8 cellular contexts compared by ENCODE assay signal in the genomic region with DNA sequence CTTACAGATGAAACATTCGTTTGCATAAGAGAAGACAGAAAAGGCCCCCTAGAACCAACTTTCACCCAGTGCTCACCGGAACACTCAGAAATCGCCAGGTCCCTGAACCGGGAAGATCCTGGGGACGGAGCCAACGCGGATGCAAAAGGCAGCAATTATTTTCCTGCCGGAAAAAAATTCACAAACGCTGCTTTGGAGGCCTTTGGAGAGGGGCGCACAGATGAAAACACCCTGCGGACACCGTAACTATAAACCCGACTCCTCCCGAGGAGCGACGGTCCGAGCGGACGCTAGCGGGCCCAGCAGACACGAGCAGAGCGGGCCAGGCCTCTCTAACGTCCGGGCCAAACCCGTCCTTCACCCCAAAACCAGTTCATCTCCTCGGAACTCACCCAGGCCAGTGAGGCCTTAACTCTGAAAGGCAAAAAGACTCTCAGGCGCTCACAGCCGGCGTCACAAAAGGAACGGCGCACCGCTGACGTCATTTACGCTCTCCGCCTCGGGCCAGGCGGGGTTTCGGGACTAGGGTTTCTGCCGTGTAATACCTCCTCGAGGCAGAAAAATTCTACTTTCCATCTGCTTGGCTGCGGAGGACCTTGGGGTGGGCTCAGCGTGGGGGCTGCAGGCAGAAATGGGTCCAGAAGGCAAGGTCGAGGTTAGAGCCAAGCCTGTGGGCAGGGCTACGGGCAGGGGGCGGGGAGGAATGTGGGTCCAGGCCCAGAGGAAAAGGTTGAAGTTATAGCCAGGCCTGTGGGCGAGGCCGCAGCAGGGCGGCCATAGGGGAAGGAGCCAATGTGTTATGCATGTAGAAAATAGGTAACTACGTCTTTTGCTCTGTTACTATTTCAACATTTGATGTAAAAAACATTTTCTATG. TPM values are rescaled to one million over a fixed set of nuclear protein-coding genes. Genes with fewer than 3 reads are reported as not detected.
DNase-seq lines count a peak whose midpoint lies in the region; ATAC-seq, FAIRE-seq and TF ChIP-seq lines count a peak whose summit lies in the region.

A gene (minus strand): TSS at position 463 of the 876 bp plus-strand sequence. CDS start 2,413 bp downstream, outside the sequence.

- peak; percentile 92 for FAIRE-seq in GM12891 (lab: Jason Lieb, UNC)

- DNase-seq in GM12891 (ENCODE audit: insufficient read length, low spot score) (peak; percentile 83), NCI-H526 treated with DMSO at 0.1 percent for 48 hours (lab: John Stamatoyannopoulos, UW) (peak; percentile 40), dermis microvascular lymphatic vessel endothelial cell (ENCODE audit: low read depth in 2 of 2) (peak; percentile 84 to 91), left lung (peak; percentile 90 to 94)
- DNase-seq in activated CD4-positive, alpha-beta T cell treated with anti-CD3 and anti-CD28 coated beads, Interleukin-2, amount 50 U/mL, for 48 hours = peak; percentile 87 to 91
- peak; percentile 85 to 88 for DNase-seq in stimulated activated CD4-positive, alpha-beta T cell treated with anti-CD3 and anti-CD28 coated beads, Interleukin-2, amount 100 ng/mL, for 24 hours

- peaks cover 4 to 17% of the 10 kb centered on the region in 2 donors for H3K4me1 ChIP-seq in left lung

- TF ChIP-seq POLR2A in GM12891 (IDR thresholded peaks at IDR 0.05; ENCODE audit: low read depth, low read length) = 0 out of 2 replicates have a peak, but pooled peaks have one; percentile 32

- ATAC-seq in HG03159 (IDR thresholded peaks at IDR 0.05; ENCODE audit: unreplicated experiment) (peak; percentile 85), left lung (peak; percentile 98), HG02885 (IDR thresholded peaks at IDR 0.05; ENCODE audit: poor library complexity, unreplicated experiment) (no peak)

- H3K27ac ChIP-seq in left lung = peak within 1 kb of the TSS; percentile 92 to 95

- no peak for TF ChIP-seq CTCF in left lung (IDR thresholded peaks at IDR 0.05)

- peaks cover 0 to 33% of the 10 kb centered on the region in 2 donors for H3K9me3 ChIP-seq in left lung

- H3K27me3 ChIP-seq in left lung = no peaks in the 10 kb centered on the region

- intact Hi-C loops in left lung (cut with DNase I) = no loop called here

- peaks cover 4 to 35% of the 10 kb centered on the region in 2 donors for H3K36me3 ChIP-seq in left lung

- peak within 1 kb of the TSS; percentile 60 to 64 for H3K4me3 ChIP-seq in left lung

TF ChIP-seq in GM12891, 5 proteins besides CTCF, POLR2A, EP300 and RAD21:
- no peak for TF ChIP-seq PAX5 (IDR thresholded peaks at IDR 0.05; ENCODE audit: insufficient read depth, low read length, severe bottlenecking)
- peak; percentile 76; the same call in 1 of the 2 replicates for TF ChIP-seq POU2F2 (IDR thresholded peaks at IDR 0.05; ENCODE audit: low read depth, low read length)
- TF ChIP-seq POLR2AphosphoS5 (IDR thresholded peaks at IDR 0.05; ENCODE audit: low read depth, low read length) = 0 out of 2 replicates have a peak, but pooled peaks have one; percentile 38
- TF ChIP-seq TAF1 (IDR thresholded peaks at IDR 0.05; ENCODE audit: low read depth, low read length) = peak; percentile 67

RNA-seq across cellular contexts. Expression of the gene that starts here (rescaled TPM):
- polyA plus RNA-seq in GM12891 (2012; ENCODE audit: low read depth, missing spikeins) = 4.1 TPM
- 15.9 and 17.7 TPM in 2 replicates for total RNA-seq in dermis microvascular lymphatic vessel endothelial cell
- total RNA-seq in left lung = 10 to 100 TPM; 16.1 to 18.3 TPM

Comparison
In these comparisons a context has a peak if more than half of its experiments do, and no peak if none do; other contexts are left out.
1. DNase-seq: peak in every context shown above with its lines; median percentile 92 in left lung; 89 in activated CD4-positive, alpha-beta T cell treated with anti-CD3 and anti-CD28 coated beads, Interleukin-2, amount 50 U/mL, for 48 hours; 88 in dermis microvascular lymphatic vessel endothelial cell; 86 in stimulated activated CD4-positive, alpha-beta T cell treated with anti-CD3 and anti-CD28 coated beads, Interleukin-2, amount 100 ng/mL, for 24 hours; 83 in GM12891; 40 in NCI-H526 treated with DMSO at 0.1 percent for 48 hours.